2 cellular contexts compared by ENCODE assay signal in genomic region chr1:32284777-32285176, GRCh38. TPM values are rescaled to one million over a fixed set of nuclear protein-coding genes. Genes with fewer than 3 reads are reported as not detected.
"Had no signal": no experiment of that assay in that cellular context is flagged by ENCODE, and none has a peak within 500 bp of the region (broad histone marks: within the 10 kb centered on the region; RNA-seq: fewer than 3 reads in every experiment).

No MANE protein-coding gene starts in this region.

RNA-seq across cellular contexts. Expression of gene LCK, which starts 33.7 kb away (rescaled TPM):
- total RNA-seq: HFFc6, IMR-90 had no signal
- polyA plus RNA-seq: IMR-90 had no signal
